ENCODE assay signal across 18 cellular contexts in the genomic region with DNA sequence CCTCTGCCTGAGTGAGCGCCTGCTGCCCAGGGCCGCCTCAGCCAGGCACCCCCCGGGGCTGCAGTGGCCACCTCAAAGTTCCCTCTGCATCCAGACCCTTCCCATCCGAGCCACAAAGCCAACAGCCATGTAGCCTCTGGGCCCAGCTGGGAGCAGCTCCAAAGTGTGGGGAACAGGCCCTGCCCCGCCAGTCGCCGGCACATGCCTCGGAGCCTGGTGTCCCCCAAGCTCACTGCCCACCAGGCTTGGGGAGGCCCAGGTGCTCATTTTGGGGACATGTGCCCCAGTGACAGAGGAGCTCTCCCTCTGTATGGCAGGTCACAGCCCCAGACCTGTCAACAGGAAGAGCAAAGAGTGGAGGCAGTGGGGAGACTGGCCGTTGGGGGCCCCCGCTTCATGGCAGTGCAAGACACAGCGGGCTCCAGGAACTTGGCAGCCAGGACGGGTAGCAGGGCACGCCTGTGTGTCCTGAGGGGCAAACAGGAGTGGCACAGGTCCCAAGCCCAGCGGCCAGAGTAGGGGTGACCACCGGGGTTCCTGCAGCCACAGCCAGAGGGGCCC.
"Had no signal": no experiment of that assay in that cellular context is flagged by ENCODE, and none has a peak within 500 bp of the region (broad histone marks: within the 10 kb centered on the region; RNA-seq: fewer than 3 reads in every experiment).

No MANE protein-coding gene starts in this region.

- H3K27me3 ChIP-seq: brain microvascular endothelial cell, transverse colon had no signal

- H3K27ac ChIP-seq: adrenal gland, brain microvascular endothelial cell, transverse colon had no signal

- H3K4me1 ChIP-seq: adrenal gland, transverse colon had no signal

- H3K4me2 ChIP-seq: smooth muscle cell had no signal

- DNase-seq: activated CD4-positive, alpha-beta T cell treated with anti-CD3 and anti-CD28 coated beads for 4 hours; activated CD4-positive, alpha-beta T cell treated with anti-CD3 and anti-CD28 coated beads, Interleukin-2, amount 50 U/mL, for 4 hours; activated naive CD4-positive, alpha-beta T cell treated with anti-CD3 and anti-CD28 coated beads for 36 hours; activated naive CD8-positive, alpha-beta T cell treated with anti-CD3 and anti-CD28 coated beads for 36 hours; activated T-cell treated with anti-CD3 and anti-CD28 coated beads for 4 hours; activated T-cell treated with anti-CD3 and anti-CD28 coated beads, Interleukin-2, amount 50 U/mL, for 72 hours; brain microvascular endothelial cell; cortex of kidney; effector memory CD8-positive, alpha-beta T cell; erythroblast; hypothalamus; stimulated activated CD4-positive, alpha-beta T cell treated with anti-CD3 and anti-CD28 coated beads, Interleukin-15, amount 100 ng/mL, for 24 hours; stimulated activated CD4-positive, alpha-beta T cell treated with anti-CD3 and anti-CD28 coated beads, Interleukin-2, amount 100 ng/mL, for 24 hours; stimulated activated naive CD4-positive, alpha-beta T cell; transverse colon had no signal

- ATAC-seq: activated T-cell treated with anti-CD3 and anti-CD28 coated beads, Interleukin-2, amount 50 U/mL, for 72 hours; effector memory CD8-positive, alpha-beta T cell; naive thymus-derived CD8-positive, alpha-beta T cell had no signal

- H3K36me3 ChIP-seq: adrenal gland, brain microvascular endothelial cell, transverse colon had no signal

- H3K4me3 ChIP-seq: adrenal gland, smooth muscle cell, transverse colon had no signal
